In genomic region chr12:131349397-131350127, GRCh38 we compare ENCODE assay signal across 21 cellular contexts.
"Had no signal": no experiment of that assay in that cellular context is flagged by ENCODE, and none has a peak within 500 bp of the region (broad histone marks: within the 10 kb centered on the region; RNA-seq: fewer than 3 reads in every experiment).

No MANE protein-coding gene starts in this region.

- DNase-seq: activated CD4-positive, alpha-beta T cell treated with anti-CD3 and anti-CD28 coated beads, Interleukin-2, amount 10 ng/mL, durations not matched to agents 7 days and 5 days; activated CD4-positive, CD25-positive, alpha-beta regulatory T cell treated with anti-CD3 and anti-CD28 coated beads, Interleukin-2, amount 50 U/mL, for 72 hours; activated CD8-positive, alpha-beta T cell treated with anti-CD3 and anti-CD28 coated beads for 36 hours; activated naive CD4-positive, alpha-beta T cell treated with Interleukin-2 at 50 U/mL for 16 hours; activated T-cell treated with anti-CD3 and anti-CD28 coated beads, Interleukin-2, amount 50 U/mL, for 48 hours; anterior cingulate cortex; cortex of kidney; foreskin fibroblast; head of caudate nucleus; immature natural killer cell; naive B cell; posterior cingulate gyrus; right lobe of liver; stimulated activated CD4-positive, alpha-beta T cell treated with anti-CD3 and anti-CD28 coated beads, Interleukin-2, amount 100 ng/mL, for 48 hours; stimulated activated naive CD4-positive, alpha-beta T cell treated with Interleukin-2 at 50 U/mL for 16 hours; T-helper 2 cell; trophoblast cell had no signal

- H3K27me3 Mint-ChIP-seq: activated CD4-positive, alpha-beta T cell treated with anti-CD3 and anti-CD28 coated beads, Interleukin-2, amount 10 ng/mL, durations not matched to agents 7 days and 5 days had no signal

- ATAC-seq: activated CD8-positive, alpha-beta T cell treated with anti-CD3 and anti-CD28 coated beads for 36 hours; esophagus mucosa; right lobe of liver had no signal

- H3K4me3 Mint-ChIP-seq: activated CD4-positive, alpha-beta T cell treated with anti-CD3 and anti-CD28 coated beads, Interleukin-2, amount 10 ng/mL, durations not matched to agents 7 days and 5 days; activated CD8-positive, alpha-beta T cell treated with anti-CD3 and anti-CD28 coated beads for 36 hours; activated naive CD8-positive, alpha-beta T cell; immature natural killer cell; mesothelial cell of epicardium had no signal

- H3K27ac Mint-ChIP-seq: activated CD4-positive, alpha-beta T cell treated with anti-CD3 and anti-CD28 coated beads, Interleukin-2, amount 10 ng/mL, durations not matched to agents 7 days and 5 days; activated CD8-positive, alpha-beta T cell treated with anti-CD3 and anti-CD28 coated beads for 36 hours; activated naive CD8-positive, alpha-beta T cell; activated T-helper 2 cell treated with anti-CD3 and anti-CD28 coated beads, Interferon-gamma antibody, Interleukin-2, Interleukin-4, amounts not matched to agents 10 μg/mL and 5 μg/mL and 100 μg/mL, durations not matched to agents 14 hours and 24 hours and 36 hours; immature natural killer cell had no signal

- H3K9me3 Mint-ChIP-seq: activated CD4-positive, alpha-beta T cell treated with anti-CD3 and anti-CD28 coated beads, Interleukin-2, amount 10 ng/mL, durations not matched to agents 7 days and 5 days; activated CD8-positive, alpha-beta T cell treated with anti-CD3 and anti-CD28 coated beads for 36 hours; activated T-helper 2 cell treated with anti-CD3 and anti-CD28 coated beads, Interferon-gamma antibody, Interleukin-2, Interleukin-4, amounts not matched to agents 10 μg/mL and 5 μg/mL and 100 μg/mL, durations not matched to agents 14 hours and 24 hours and 36 hours; immature natural killer cell; mesothelial cell of epicardium had no signal

- H3K4me1 Mint-ChIP-seq: activated CD4-positive, alpha-beta T cell treated with anti-CD3 and anti-CD28 coated beads, Interleukin-2, amount 10 ng/mL, durations not matched to agents 7 days and 5 days; immature natural killer cell had no signal

- H3K36me3 Mint-ChIP-seq: activated naive CD8-positive, alpha-beta T cell; immature natural killer cell; mesothelial cell of epicardium; naive B cell had no signal
